Comparison of ENCODE assay signal across 9 cellular contexts in the genomic region with DNA sequence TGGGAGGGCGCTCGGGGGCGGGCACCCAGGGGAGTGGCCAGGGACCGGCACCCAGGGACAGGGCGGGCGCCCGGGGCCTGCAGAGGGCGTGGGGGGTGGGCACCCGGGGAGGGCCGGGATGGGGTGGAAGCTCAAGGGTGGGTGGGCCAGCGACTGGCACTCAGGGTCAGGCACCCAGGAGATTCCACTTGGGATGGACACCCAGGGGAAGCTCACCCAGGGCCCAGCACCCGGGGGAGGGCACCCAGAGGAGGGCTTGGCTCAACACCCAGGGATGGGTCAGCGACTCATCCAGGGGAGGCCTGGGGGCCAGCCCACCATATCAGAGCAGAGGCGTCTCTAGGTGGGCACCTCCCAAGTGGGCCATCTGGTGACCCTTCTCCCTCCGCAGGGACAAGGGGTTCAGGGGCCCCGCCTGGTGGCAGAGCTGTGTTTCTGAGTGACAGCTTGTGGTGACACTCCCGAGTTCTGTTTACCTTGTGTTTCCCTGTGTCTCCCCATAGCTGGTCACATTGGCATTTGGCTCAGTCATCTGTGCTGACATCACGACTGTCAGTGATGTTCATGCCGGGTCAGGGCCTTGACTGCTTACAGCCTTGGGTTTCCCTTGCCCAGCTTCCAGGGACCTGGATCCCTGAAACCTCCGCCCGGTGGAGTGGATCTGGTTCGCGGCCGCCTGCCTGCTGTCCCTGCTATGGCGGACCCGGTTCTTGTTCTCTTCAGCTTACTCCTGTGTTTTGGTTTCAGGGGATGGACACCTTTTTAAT. TPM values are rescaled to one million over a fixed set of nuclear protein-coding genes. Genes with fewer than 3 reads are reported as not detected.
A peak's percentile ranks its signal among the peaks of the same experiment; 100 is the strongest.
DNase-seq lines count a peak whose midpoint lies in the region; FAIRE-seq and TF ChIP-seq lines count a peak whose summit lies in the region.
"Had no signal": no experiment of that assay in that cellular context is flagged by ENCODE, and none has a peak within 500 bp of the region (broad histone marks: within the 10 kb centered on the region; RNA-seq: fewer than 3 reads in every experiment).

No MANE protein-coding gene starts in this region.

- no peaks in the 10 kb centered on the region for H3K79me2 ChIP-seq in Karpas-422 (ENCODE audit: low read length)
- H3K79me2 ChIP-seq in mammary epithelial cell (ENCODE audit: insufficient read depth, low read length): peaks cover 44% of the 10 kb centered on the region
- H3K79me2 ChIP-seq in smooth muscle cell (ENCODE audit: low read depth): peaks cover 12% of the 10 kb centered on the region

- peaks cover 17% of the 10 kb centered on the region for H3K4me1 ChIP-seq in Karpas-422 (ENCODE audit: low read length)
- H3K4me1 ChIP-seq in mammary epithelial cell (ENCODE audit: insufficient read depth, low read length): peaks cover 38% of the 10 kb centered on the region
- H3K4me1 ChIP-seq in smooth muscle cell (ENCODE audit: low read depth): peaks cover 13% of the 10 kb centered on the region

- H3K27ac Mint-ChIP-seq in T-helper 1 cell treated with Interleukin-12 subunit alpha and Interleukin-12 subunit beta and Interleukin-4 antibody, amounts not matched to agents 30 μg/mL and 1 μg/mL, for 36 hours: peak overlapping the region; percentile 95

- H3K27me3 ChIP-seq in Karpas-422 (ENCODE audit: low read length) (no peaks in the 10 kb centered on the region), mammary epithelial cell (ENCODE audit: insufficient read depth, low read length) (no peaks in the 10 kb centered on the region), smooth muscle cell (ENCODE audit: low read depth) (no peaks in the 10 kb centered on the region)

- H3K9ac ChIP-seq in Karpas-422 (ENCODE audit: low read length): peak overlapping the region; percentile 86
- peak overlapping the region; percentile 89 for H3K9ac ChIP-seq in mammary epithelial cell (ENCODE audit: insufficient read depth, low read length)
- H3K9ac ChIP-seq in smooth muscle cell (ENCODE audit: low read depth): peak overlapping the region; percentile 97

- 11% methylated on average over 13 of the region's 26 CpGs for WGBS in mammary epithelial cell (ENCODE audit: low coverage, missing lambda C conversion rate)
- WGBS in smooth muscle cell (ENCODE audit: low lambda C conversion rate): 30% methylated on average over 22 of the region's 26 CpGs

- DNase-seq in DMS79 (lab: John Stamatoyannopoulos, UW) (peak; percentile 23), DMS79 treated with DMSO at 0.1 percent for 48 hours (lab: John Stamatoyannopoulos, UW) (no peak), H54 (ENCODE audit: insufficient read length, low spot score) (peak; percentile 72), Karpas-422 (peak; percentile 74), mammary epithelial cell (peak; percentile 66), iPS-NIHi7 (ENCODE audit: extremely low spot score) (peak; percentile 57), smooth muscle cell (lab: John Stamatoyannopoulos, UW; ENCODE audit: unreplicated experiment) (peak; percentile 88)

- H3K36me3 Mint-ChIP-seq in T-helper 1 cell treated with Interleukin-12 subunit alpha and Interleukin-12 subunit beta and Interleukin-4 antibody, amounts not matched to agents 30 μg/mL and 1 μg/mL, for 36 hours (ENCODE audit: low read depth): no peaks in the 10 kb centered on the region

- H3K36me3 ChIP-seq in Karpas-422 (ENCODE audit: insufficient read depth, low read length): no peaks in the 10 kb centered on the region
- no peaks in the 10 kb centered on the region for H3K36me3 ChIP-seq in mammary epithelial cell (ENCODE audit: insufficient read depth, low read length)
- H3K36me3 ChIP-seq in smooth muscle cell (ENCODE audit: low read depth): no peaks in the 10 kb centered on the region

- TF ChIP-seq POLR2A in H54 (IDR thresholded peaks at IDR 0.05; ENCODE audit: low read depth, low read length): no peak

- TF ChIP-seq CTCF in mammary epithelial cell (conservative IDR thresholded peaks at IDR 0.05 in 1 of 2, IDR thresholded peaks at IDR 0.05 in 1 of 2; ENCODE audit: extremely low read depth in 1 of 2, insufficient read depth in 1 of 2, low read depth in 1 of 2, low read length in 2 of 2) (peak in 1 of 2 donors; percentile 48), smooth muscle cell (IDR thresholded peaks at IDR 0.05; ENCODE audit: borderline replicate concordance, insufficient read depth, poor library complexity, severe bottlenecking) (peak; percentile 14)

- intact Hi-C loops in mammary epithelial cell (cut with micrococcal nuclease): loop anchor here (1.0 kb wide), 3 partner anchors 26 to 47 kb away; partner anchors contain the start of gene GUK1

- CTCF ChIA-PET in mammary epithelial cell (lab: Charles Lee; ENCODE audit: low non-redundant PET): interaction anchor here (0.6 kb wide), 3 partner anchors 15 to 292 kb away, joined by 7 to 16 read pairs (median 9); partner anchors contain the start of gene TRIM11

- dilution Hi-C loops in mammary epithelial cell (cut with HindIII; ENCODE audit: low sequenced_read_pairs): loop anchor here (5.0 kb wide), 2 partner anchors 46 to 59 kb away; partner anchors contain the start of gene MRPL55

- H3K4me3 ChIP-seq in Karpas-422 (ENCODE audit: low read length) (peak overlapping the region; percentile 78), mammary epithelial cell (replicated peaks in 1 of 3; ENCODE audit: insufficient read depth in 1 of 3, low read depth in 2 of 3, low read length in 3 of 3) (peak overlapping the region; percentile 58 to 73 (median 59)), smooth muscle cell (peak overlapping the region; percentile 97)

- peak overlapping the region; percentile 79 for H3K4me3 Mint-ChIP-seq in T-helper 1 cell treated with Interleukin-12 subunit alpha and Interleukin-12 subunit beta and Interleukin-4 antibody, amounts not matched to agents 30 μg/mL and 1 μg/mL, for 36 hours

- in situ Hi-C loops in mammary epithelial cell (cut with MboI; ENCODE audit: low sequenced_read_pairs in 2 of 2): no loop called here

- FAIRE-seq in H54 (lab: Jason Lieb, UNC): no peak
- FAIRE-seq: A204.1 had no signal

- H3K9me2 ChIP-seq in Karpas-422 (replicated peaks; ENCODE audit: insufficient read depth, low read length): no peaks in the 10 kb centered on the region

- no peaks in the 10 kb centered on the region for H4K20me1 ChIP-seq in Karpas-422 (ENCODE audit: insufficient read depth, low read depth, low read length)
- no peaks in the 10 kb centered on the region for H4K20me1 ChIP-seq in mammary epithelial cell (ENCODE audit: insufficient read depth, low read length)
- H4K20me1 ChIP-seq in smooth muscle cell (ENCODE audit: low read depth): no peaks in the 10 kb centered on the region

- peaks cover 23% of the 10 kb centered on the region for H3K4me1 Mint-ChIP-seq in T-helper 1 cell treated with Interleukin-12 subunit alpha and Interleukin-12 subunit beta and Interleukin-4 antibody, amounts not matched to agents 30 μg/mL and 1 μg/mL, for 36 hours (ENCODE audit: low read depth)

- H3K9me3 ChIP-seq in Karpas-422 (ENCODE audit: low read length) (no peaks in the 10 kb centered on the region), mammary epithelial cell (replicated peaks; ENCODE audit: insufficient read depth, low read length) (no peaks in the 10 kb centered on the region), smooth muscle cell (replicated peaks; ENCODE audit: low read depth) (no peaks in the 10 kb centered on the region)

- H3K27me3 Mint-ChIP-seq in T-helper 1 cell treated with Interleukin-12 subunit alpha and Interleukin-12 subunit beta and Interleukin-4 antibody, amounts not matched to agents 30 μg/mL and 1 μg/mL, for 36 hours (ENCODE audit: low read depth): no peaks in the 10 kb centered on the region

- BruUV-seq in mammary epithelial cell (replicated peaks; lab: Mats Ljungman, UMichigan): no TSS peak

- H3K27ac ChIP-seq in Karpas-422 (ENCODE audit: low read length) (no peak overlapping the region), mammary epithelial cell (ENCODE audit: insufficient read depth, low read depth, low read length) (peak overlapping the region; percentile 92), smooth muscle cell (ENCODE audit: low read depth) (peak overlapping the region; percentile 100)

- H2AFZ ChIP-seq in Karpas-422 (ENCODE audit: low read length) (no peak overlapping the region), mammary epithelial cell (ENCODE audit: low read depth, low read length) (peak overlapping the region; percentile 63), smooth muscle cell (ENCODE audit: low read depth) (no peak overlapping the region)

- H3F3A ChIP-seq in smooth muscle cell (ENCODE audit: low read depth): no peaks in the 10 kb centered on the region

- H3K9me3 Mint-ChIP-seq in T-helper 1 cell treated with Interleukin-12 subunit alpha and Interleukin-12 subunit beta and Interleukin-4 antibody, amounts not matched to agents 30 μg/mL and 1 μg/mL, for 36 hours: no peaks in the 10 kb centered on the region

- H3K4me2 ChIP-seq in Karpas-422 (ENCODE audit: low read depth, low read length, poor library complexity, severe bottlenecking) (peak overlapping the region; percentile 54), mammary epithelial cell (ENCODE audit: insufficient read depth, low read depth, low read length) (peak overlapping the region; percentile 86), smooth muscle cell (peak overlapping the region; percentile 94)

RNA-seq across cellular contexts. Expression of gene IBA57, which starts 0.7 kb away (rescaled TPM):
- total RNA-seq in Karpas-422 (2014; rRNA removed; shearing (Covaris generic); ENCODE audit: low replicate concordance): 3.2 and 3.6 TPM in 2 replicates
- total RNA-seq in mammary epithelial cell: 1 to 10 TPM; 7.0 to 8.0 TPM
- 2.6 TPM for polyA plus RNA-seq in mammary epithelial cell
- polyA minus RNA-seq in mammary epithelial cell: 3.0 TPM
- total RNA-seq in smooth muscle cell: 1.8 and 1.9 TPM in 2 replicates
- polyA plus RNA-seq in smooth muscle cell: 1.6 and 3.9 TPM in 2 replicates

RNA-seq across cellular contexts. Expression of gene GJC2, which starts 16.6 kb away (rescaled TPM):
- total RNA-seq in Karpas-422 (2014; rRNA removed; shearing (Covaris generic); ENCODE audit: low replicate concordance): 0.69 TPM in 1 of 2 replicates, not detected in the other
- total RNA-seq in mammary epithelial cell (under 1 TPM; 0.33 to 0.47 TPM), smooth muscle cell (0.13 TPM in 1 of 2 replicates, not detected in the other)
- polyA plus RNA-seq in mammary epithelial cell (0.14 TPM), smooth muscle cell (0.29 and 0.63 TPM in 2 replicates)
- not detected for polyA minus RNA-seq in mammary epithelial cell

RNA-seq across cellular contexts. Expression of gene GUK1, which starts 26.3 kb away (rescaled TPM):
- total RNA-seq in Karpas-422 (2014; rRNA removed; shearing (Covaris generic); ENCODE audit: low replicate concordance): 74.4 and 203 TPM in 2 replicates
- total RNA-seq in mammary epithelial cell (100 to 1,000 TPM; 229 to 242 TPM), smooth muscle cell (165 and 205 TPM in 2 replicates)
- polyA plus RNA-seq in mammary epithelial cell (461 TPM), smooth muscle cell (460 and 465 TPM in 2 replicates)
- 86.1 TPM for polyA minus RNA-seq in mammary epithelial cell

RNA-seq across cellular contexts. Expression of gene OBSCN, which starts 41.5 kb away (rescaled TPM):
- total RNA-seq in Karpas-422 (2014; rRNA removed; shearing (Covaris generic); ENCODE audit: low replicate concordance): 17.5 and 24.4 TPM in 2 replicates
- 10 to 100 TPM; 19.6 to 40.5 TPM for total RNA-seq in mammary epithelial cell
- polyA plus RNA-seq in mammary epithelial cell: 2.0 TPM
- polyA minus RNA-seq in mammary epithelial cell: 7.8 TPM
- total RNA-seq in smooth muscle cell: 10.6 and 15.1 TPM in 2 replicates
- 3.8 and 10.7 TPM in 2 replicates for polyA plus RNA-seq in smooth muscle cell

RNA-seq across cellular contexts. Expression of gene MRPL55, which starts 57.3 kb away (rescaled TPM):
- total RNA-seq in Karpas-422 (2014; rRNA removed; shearing (Covaris generic); ENCODE audit: low replicate concordance): 76.6 and 79.2 TPM in 2 replicates
- total RNA-seq in mammary epithelial cell (10 to 100 TPM; 37.7 to 42.3 TPM), smooth muscle cell (72.8 and 83.4 TPM in 2 replicates)
- polyA plus RNA-seq in mammary epithelial cell (66.4 TPM), smooth muscle cell (169 and 178 TPM in 2 replicates)
- polyA minus RNA-seq in mammary epithelial cell: 11.7 TPM
